Comparison of ENCODE assay signal across 18 cellular contexts in the genomic region with DNA sequence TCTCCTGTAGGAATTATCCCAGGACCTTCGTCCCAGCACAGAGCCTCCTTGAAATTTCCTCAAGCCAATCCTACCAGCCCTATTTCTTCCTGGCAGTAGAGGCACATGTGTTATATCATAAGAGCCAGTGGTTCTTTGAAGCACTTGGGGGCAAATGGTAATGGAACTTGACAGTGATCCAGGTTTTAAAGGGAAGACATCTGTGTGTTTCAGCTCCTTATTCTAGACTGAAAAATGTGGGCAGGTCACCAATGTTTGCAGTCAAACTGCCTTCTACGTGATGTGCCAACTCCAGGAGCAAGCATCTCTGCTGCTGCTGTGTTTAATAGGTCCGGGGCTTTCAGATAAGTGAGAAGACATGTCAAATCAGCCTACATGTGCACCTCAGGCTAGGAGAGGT.
"Had no signal": no experiment of that assay in that cellular context is flagged by ENCODE, and none has a peak within 500 bp of the region (broad histone marks: within the 10 kb centered on the region; RNA-seq: fewer than 3 reads in every experiment).

No MANE protein-coding gene starts in this region.

- H3K4me3 ChIP-seq: esophagus squamous epithelium, gastrocnemius medialis, lung, psoas muscle, right lobe of liver, upper lobe of right lung had no signal

- DNase-seq: activated CD4-positive, alpha-beta T cell treated with anti-CD3 and anti-CD28 coated beads, Interleukin-2, amount 50 U/mL, for 4 hours; activated naive CD4-positive, alpha-beta T cell; activated naive CD8-positive, alpha-beta T cell treated with anti-CD3 and anti-CD28 coated beads, Interleukin-2, amount 10 ng/mL, durations not matched to agents 7 days and 5 days; anterior cingulate cortex; effector memory CD4-positive, alpha-beta T cell; esophagus squamous epithelium; gastrocnemius medialis; head of caudate nucleus; kidney; psoas muscle; right lobe of liver; stimulated activated CD4-positive, alpha-beta T cell treated with anti-CD3 and anti-CD28 coated beads, Interleukin-4, amount 100 ng/mL, for 4 hours; SW 1271; T-helper 2 cell; upper lobe of right lung had no signal

- H3K36me3 ChIP-seq: esophagus squamous epithelium, gastrocnemius medialis, right lobe of liver, upper lobe of right lung had no signal

- H3K4me1 ChIP-seq: psoas muscle, right lobe of liver had no signal

- H3K27ac ChIP-seq: esophagus squamous epithelium, gastrocnemius medialis, psoas muscle, right lobe of liver, upper lobe of right lung had no signal

- ATAC-seq: gastrocnemius medialis; left lobe of liver; right lobe of liver; stimulated activated memory B cell treated with anti-CD40 and anti-IgM and Interleukin-4, amounts not matched to agents 10 μg/mL and 1 μg/mL and 100 μg/mL, for 72 hours; upper lobe of right lung had no signal

- H3K27me3 ChIP-seq: esophagus squamous epithelium, gastrocnemius medialis, right lobe of liver, upper lobe of right lung had no signal

- H3K9me3 ChIP-seq: esophagus squamous epithelium, gastrocnemius medialis, psoas muscle, right lobe of liver, upper lobe of right lung had no signal
